In genomic region chr3:98733778-98734281, GRCh38 we compare ENCODE assay signal across 8 cellular contexts.
DNase-seq lines count a peak whose midpoint lies in the region; ATAC-seq, FAIRE-seq and TF ChIP-seq lines count a peak whose summit lies in the region.

No MANE protein-coding gene starts in this region.

- peaks cover 53% of the 10 kb centered on the region for H3K27me3 Mint-ChIP-seq in nephron (ENCODE audit: low read depth)

- peak; percentile 39 for ATAC-seq in GM19324 (IDR thresholded peaks at IDR 0.05; ENCODE audit: low FRiP score, unreplicated experiment)
- no peak for ATAC-seq in GM21528 (IDR thresholded peaks at IDR 0.05; ENCODE audit: low FRiP score, unreplicated experiment)
- no peak for ATAC-seq in HG03520 (IDR thresholded peaks at IDR 0.05; ENCODE audit: unreplicated experiment)

- H3K4me3 Mint-ChIP-seq in nephron = peak overlapping the region; percentile 89 to 94 (median 90)

- H3K36me3 Mint-ChIP-seq in nephron (ENCODE audit: low read depth) = peaks cover 12% of the 10 kb centered on the region

- no peak for TF ChIP-seq CTCF in AG10803 (conservative IDR thresholded peaks at IDR 0.05; ENCODE audit: low read length)
- TF ChIP-seq CTCF in epithelial cell of esophagus (IDR thresholded peaks at IDR 0.05; ENCODE audit: insufficient read depth, low read depth, low read length, missing control alignments) = no peak
- TF ChIP-seq CTCF in nephron (IDR thresholded peaks at IDR 0.05; ENCODE audit: unreplicated experiment in 3 of 3) = no peak
- no peak for TF ChIP-seq CTCF in D721Med (IDR thresholded peaks at IDR 0.05; ENCODE audit: insufficient read depth, missing control alignments)

- DNase-seq in AG10803 (ENCODE audit: low read depth) = no peak
- DNase-seq in RPMI8226 = peak; percentile 79
- peak; percentile 23 for DNase-seq in epithelial cell of esophagus (ENCODE audit: low read depth)
- DNase-seq in D721Med (ENCODE audit: insufficient read length, low spot score) = no peak

- no peak for FAIRE-seq in D721Med (lab: Jason Lieb, UNC)

- H3K9me3 Mint-ChIP-seq in nephron = no peaks in the 10 kb centered on the region

- peak overlapping the region; percentile 22 to 95 (median 77) for H3K27ac Mint-ChIP-seq in nephron

- peaks cover 11% of the 10 kb centered on the region for H3K4me1 Mint-ChIP-seq in nephron

- H3K4me3 ChIP-seq in AG10803 (ENCODE audit: low read length) (peak overlapping the region; percentile 64), epithelial cell of esophagus (ENCODE audit: low read length) (peak overlapping the region; percentile 58)

Comparison
In these comparisons a context has a peak if more than half of its experiments do, and no peak if none do; other contexts are left out.
1. DNase-seq: peak in RPMI8226 (single experiment) and epithelial cell of esophagus (single experiment); none in AG10803 (single experiment) and D721Med (single experiment).